In the genomic region with DNA sequence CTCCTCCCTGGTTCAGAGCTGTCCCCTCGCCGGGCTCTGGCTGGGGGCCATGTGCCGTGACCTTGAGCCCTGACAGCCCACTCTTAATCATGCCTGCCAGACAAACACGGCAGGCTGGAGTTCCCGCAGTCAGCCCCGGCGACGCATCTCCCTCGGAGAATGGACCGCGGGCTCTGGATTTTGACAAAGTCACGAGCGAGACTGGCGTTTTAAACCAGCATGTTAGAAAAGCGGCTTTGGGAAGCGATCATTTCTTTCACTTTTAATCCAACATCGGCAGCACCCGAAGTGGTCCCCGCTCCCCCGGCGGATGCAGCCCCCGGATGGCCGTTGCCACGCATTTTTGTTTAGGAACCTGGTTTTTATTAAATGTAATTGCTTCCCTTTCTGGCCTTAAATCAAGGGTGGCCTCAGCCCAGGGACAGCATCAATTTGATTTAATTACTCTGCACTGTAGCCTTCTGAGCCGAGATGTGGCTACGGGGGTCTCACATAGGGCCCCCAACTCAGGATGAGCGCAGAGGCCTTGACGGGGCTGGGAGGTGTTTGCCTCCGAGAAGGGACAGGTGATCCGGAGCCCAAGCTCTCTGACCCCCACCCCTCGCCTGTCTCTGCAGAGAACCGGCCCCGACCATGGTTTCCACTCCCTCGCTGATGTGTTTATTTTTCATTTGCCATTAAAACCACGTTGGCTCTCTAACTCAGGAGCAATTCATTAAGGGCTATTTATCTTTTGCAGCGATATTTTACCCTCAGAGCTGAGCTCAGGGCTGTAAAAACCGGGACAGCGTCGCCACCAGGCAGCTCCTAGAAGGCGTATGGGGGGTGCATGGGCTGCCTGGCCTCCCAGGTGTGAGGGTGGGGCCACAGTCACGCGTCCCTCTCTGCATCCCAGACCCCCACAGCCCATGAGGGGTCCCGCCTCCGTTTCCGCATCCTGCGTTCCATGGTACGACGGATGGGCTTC, we compare ENCODE assay signal across 1 cellular context.
TF ChIP-seq lines count a peak whose summit lies in the region.

No MANE protein-coding gene starts in this region.

TF ChIP-seq in HEK293, 187 proteins besides CTCF, POLR2A, EP300 and RAD21 (continued from another document):
- TF ChIP-seq, protein P1, sequence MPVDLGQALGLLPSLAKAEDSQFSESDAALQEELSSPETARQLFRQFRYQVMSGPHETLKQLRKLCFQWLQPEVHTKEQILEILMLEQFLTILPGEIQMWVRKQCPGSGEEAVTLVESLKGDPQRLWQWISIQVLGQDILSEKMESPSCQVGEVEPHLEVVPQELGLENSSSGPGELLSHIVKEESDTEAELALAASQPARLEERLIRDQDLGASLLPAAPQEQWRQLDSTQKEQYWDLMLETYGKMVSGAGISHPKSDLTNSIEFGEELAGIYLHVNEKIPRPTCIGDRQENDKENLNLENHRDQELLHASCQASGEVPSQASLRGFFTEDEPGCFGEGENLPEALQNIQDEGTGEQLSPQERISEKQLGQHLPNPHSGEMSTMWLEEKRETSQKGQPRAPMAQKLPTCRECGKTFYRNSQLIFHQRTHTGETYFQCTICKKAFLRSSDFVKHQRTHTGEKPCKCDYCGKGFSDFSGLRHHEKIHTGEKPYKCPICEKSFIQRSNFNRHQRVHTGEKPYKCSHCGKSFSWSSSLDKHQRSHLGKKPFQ (tag by site-specific recombination; IDR thresholded peaks at IDR 0.05), result no peak
